Comparison of ENCODE assay signal across 32 cellular contexts in the genomic region with DNA sequence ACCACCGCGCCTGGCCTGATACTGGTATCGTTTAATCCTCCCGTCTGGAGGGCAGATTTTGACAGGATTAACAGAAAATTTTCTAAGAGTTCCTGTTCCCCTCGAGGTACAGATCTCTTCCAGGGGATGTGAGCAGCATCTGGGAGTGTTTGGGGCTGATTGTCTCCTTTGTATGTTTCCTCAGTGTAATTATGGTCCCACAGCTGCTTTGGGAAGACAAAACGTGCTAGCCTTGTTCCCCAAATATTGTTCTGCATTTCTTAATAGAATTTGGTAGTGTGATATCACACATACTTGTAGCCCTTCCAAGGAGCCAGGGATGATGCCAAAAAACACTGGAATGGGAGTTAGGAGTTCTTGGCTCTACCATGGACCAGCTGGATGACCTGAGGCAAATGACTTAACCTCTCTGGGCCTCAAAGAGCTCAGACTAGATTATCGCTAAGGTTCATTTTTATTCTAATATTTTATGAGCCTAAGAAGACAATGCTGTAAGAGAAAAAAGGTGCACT. TPM values are rescaled to one million over a fixed set of nuclear protein-coding genes. Genes with fewer than 3 reads are reported as not detected.
"Had no signal": no experiment of that assay in that cellular context is flagged by ENCODE, and none has a peak within 500 bp of the region (broad histone marks: within the 10 kb centered on the region; RNA-seq: fewer than 3 reads in every experiment).

No MANE protein-coding gene starts in this region.

- H3K27me3 ChIP-seq: pancreas, right lobe of liver, suprapubic skin, upper lobe of left lung, vagina had no signal

- H3K27ac Mint-ChIP-seq: immature natural killer cell; memory B cell; naive thymus-derived CD4-positive, alpha-beta T cell; natural killer cell treated with Interleukin-12 subunit alpha and Interleukin-12 subunit beta and Interleukin-15 and Interleukin-18, amount 100 ng/mL, for 72 hours; stimulated activated effector memory CD8-positive, alpha-beta T cell treated with anti-CD3 and anti-CD28 coated beads, Interleukin-12 subunit alpha, Interleukin-12 subunit beta, amount 100 ng/mL, for 72 hours; stimulated activated naive CD8-positive, alpha-beta T cell treated with anti-CD3 and anti-CD28 coated beads, Interleukin-15, Interleukin-2, amounts not matched to agents 100 ng/mL and 50 ng/mL, for 24 hours had no signal

- H3K9me3 ChIP-seq: left lung, mucosa of descending colon, pancreas, prostate gland, right lobe of liver, spleen, suprapubic skin, transverse colon, upper lobe of left lung, vagina had no signal

- DNase-seq: head of caudate nucleus; hippocampal formation; immature natural killer cell; kidney; left colon; left lung; midbrain; mucosa of descending colon; naive thymus-derived CD4-positive, alpha-beta T cell; nucleus accumbens; pancreas; posterior cingulate gyrus; right lobe of liver; small intestine; spleen; stimulated activated CD4-positive, alpha-beta T cell treated with anti-CD3 and anti-CD28 coated beads, Interleukin-4, amount 100 ng/mL, for 24 hours; stimulated activated naive CD4-positive, alpha-beta T cell; transverse colon; upper lobe of left lung had no signal

- H3K9me3 Mint-ChIP-seq: immature natural killer cell; naive thymus-derived CD4-positive, alpha-beta T cell; natural killer cell treated with Interleukin-12 subunit alpha and Interleukin-12 subunit beta and Interleukin-15 and Interleukin-18, amount 100 ng/mL, for 72 hours; neural crest cell; stimulated activated effector memory CD8-positive, alpha-beta T cell treated with anti-CD3 and anti-CD28 coated beads, Interleukin-12 subunit alpha, Interleukin-12 subunit beta, amount 100 ng/mL, for 72 hours; stimulated activated naive CD8-positive, alpha-beta T cell treated with anti-CD3 and anti-CD28 coated beads, Interleukin-15, Interleukin-2, amounts not matched to agents 100 ng/mL and 50 ng/mL, for 24 hours had no signal

- H3K27ac ChIP-seq: left lung, pancreas, prostate gland, right lobe of liver, spleen, suprapubic skin, transverse colon, upper lobe of left lung, vagina had no signal

- ATAC-seq: left colon; left lung; mucosa of descending colon; naive thymus-derived CD4-positive, alpha-beta T cell; natural killer cell treated with Interleukin-12 subunit alpha and Interleukin-12 subunit beta and Interleukin-15 and Interleukin-18, amount 100 ng/mL, for 72 hours; pancreas; right lobe of liver; stimulated activated effector memory CD8-positive, alpha-beta T cell treated with anti-CD3 and anti-CD28 coated beads, Interleukin-12 subunit alpha, Interleukin-12 subunit beta, amount 100 ng/mL, for 72 hours had no signal

- H3K4me1 ChIP-seq: left lung, pancreas, prostate gland, right lobe of liver, spleen, suprapubic skin, transverse colon, upper lobe of left lung, vagina had no signal

- H3K36me3 Mint-ChIP-seq: immature natural killer cell; memory B cell; naive thymus-derived CD4-positive, alpha-beta T cell; natural killer cell treated with Interleukin-12 subunit alpha and Interleukin-12 subunit beta and Interleukin-15 and Interleukin-18, amount 100 ng/mL, for 72 hours; stimulated activated effector memory CD8-positive, alpha-beta T cell treated with anti-CD3 and anti-CD28 coated beads, Interleukin-12 subunit alpha, Interleukin-12 subunit beta, amount 100 ng/mL, for 72 hours had no signal

- H3K4me3 ChIP-seq: left lung, mucosa of descending colon, pancreas, prostate gland, right lobe of liver, spleen, suprapubic skin, transverse colon, upper lobe of left lung, vagina had no signal

- H3K36me3 ChIP-seq: left lung, pancreas, prostate gland, right lobe of liver, spleen, suprapubic skin, transverse colon, upper lobe of left lung, vagina had no signal

- H3K4me1 Mint-ChIP-seq: immature natural killer cell; memory B cell; naive thymus-derived CD4-positive, alpha-beta T cell; stimulated activated effector memory CD8-positive, alpha-beta T cell treated with anti-CD3 and anti-CD28 coated beads, Interleukin-12 subunit alpha, Interleukin-12 subunit beta, amount 100 ng/mL, for 72 hours had no signal

- H3K4me3 Mint-ChIP-seq: immature natural killer cell; memory B cell; naive thymus-derived CD4-positive, alpha-beta T cell; natural killer cell treated with Interleukin-12 subunit alpha and Interleukin-12 subunit beta and Interleukin-15 and Interleukin-18, amount 100 ng/mL, for 72 hours; neural crest cell; stimulated activated effector memory CD8-positive, alpha-beta T cell treated with anti-CD3 and anti-CD28 coated beads, Interleukin-12 subunit alpha, Interleukin-12 subunit beta, amount 100 ng/mL, for 72 hours; stimulated activated naive CD8-positive, alpha-beta T cell treated with anti-CD3 and anti-CD28 coated beads, Interleukin-15, Interleukin-2, amounts not matched to agents 100 ng/mL and 50 ng/mL, for 24 hours had no signal

RNA-seq across cellular contexts. Expression of a gene that starts 19.0 kb away (rescaled TPM):
- total RNA-seq: kidney; lung microvascular endothelial cell; mesenteric fat pad; naive thymus-derived CD4-positive, alpha-beta T cell; natural killer cell treated with Interleukin-12 subunit alpha and Interleukin-12 subunit beta and Interleukin-15 and Interleukin-18, amount 100 ng/mL, for 72 hours; osteoblast; right lobe of liver; spleen; subcutaneous adipose tissue; vagina had no signal
- polyA plus RNA-seq: immature natural killer cell; naive thymus-derived CD4-positive, alpha-beta T cell; spleen; urinary bladder had no signal
